10 cellular contexts compared by ENCODE assay signal in the genomic region with DNA sequence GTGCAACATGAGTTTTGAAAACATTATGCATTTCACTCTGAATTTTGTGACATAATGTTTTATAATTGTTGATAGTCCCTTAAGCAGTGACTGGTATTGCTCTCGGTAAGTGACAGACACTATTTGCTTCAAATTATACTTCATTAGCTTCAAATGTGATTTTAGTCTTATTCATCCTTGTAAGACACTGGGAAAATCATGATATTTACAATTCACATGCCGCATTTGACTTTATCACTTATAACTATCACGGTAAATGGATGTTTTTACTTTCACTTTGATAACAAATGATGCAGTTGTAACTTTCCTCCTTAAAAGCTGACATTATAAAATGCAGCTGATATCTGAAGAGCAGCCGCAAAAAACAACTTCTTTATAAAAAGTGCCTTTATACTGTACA. TPM values are rescaled to one million over a fixed set of nuclear protein-coding genes. Genes with fewer than 3 reads are reported as not detected.
A peak's percentile ranks its signal among the peaks of the same experiment; 100 is the strongest.
DNase-seq lines count a peak whose midpoint lies in the region; ATAC-seq and TF ChIP-seq lines count a peak whose summit lies in the region.
"Had no signal": no experiment of that assay in that cellular context is flagged by ENCODE, and none has a peak within 500 bp of the region (broad histone marks: within the 10 kb centered on the region; RNA-seq: fewer than 3 reads in every experiment).

No MANE protein-coding gene starts in this region.

- peaks cover 5 to 22% (median 10%) of the 10 kb centered on the region in 4 donors for H3K4me1 Mint-ChIP-seq in naive thymus-derived CD8-positive, alpha-beta T cell
- no peaks in the 10 kb centered on the region for H3K4me1 Mint-ChIP-seq in glutamatergic neuron (ENCODE audit: low read depth, unreplicated experiment)

- peak overlapping the region in 7 of 10 donors; percentile 4 to 89 (median 45) for H3K27ac Mint-ChIP-seq in naive thymus-derived CD8-positive, alpha-beta T cell
- no peak overlapping the region for H3K27ac Mint-ChIP-seq in glutamatergic neuron (ENCODE audit: unreplicated experiment)

- peaks cover 0 to 1% (median 0%) of the 10 kb centered on the region in 5 donors for H3K27me3 Mint-ChIP-seq in naive thymus-derived CD8-positive, alpha-beta T cell
- no peaks in the 10 kb centered on the region for H3K27me3 Mint-ChIP-seq in glutamatergic neuron (ENCODE audit: unreplicated experiment)

- no peaks in the 10 kb centered on the region for H3K36me3 Mint-ChIP-seq in naive thymus-derived CD8-positive, alpha-beta T cell
- peaks cover 5% of the 10 kb centered on the region for H3K36me3 Mint-ChIP-seq in glutamatergic neuron (ENCODE audit: unreplicated experiment)

- no peaks in the 10 kb centered on the region for H3K9me3 ChIP-seq in BLaER1 treated with 17β-estradiol and CSF1 and Interleukin-3, amounts not matched to agents 10 nM and 100 nM (replicated peaks in 1 of 11)

- POLR2A ChIA-PET in naive thymus-derived CD8-positive, alpha-beta T cell (lab: Charles Lee), result interaction anchor here (0.6 kb wide), 1 partner anchor 10 kb away, joined by 5 read pairs; no protein-coding TSS in a partner anchor

- ATAC-seq in naive thymus-derived CD8-positive, alpha-beta T cell, result no peak
- ATAC-seq in GM21390 (IDR thresholded peaks at IDR 0.05; ENCODE audit: unreplicated experiment), result no peak
- no peak for ATAC-seq in HG03159 (IDR thresholded peaks at IDR 0.05; ENCODE audit: unreplicated experiment)

- H3K27ac ChIP-seq in BLaER1 treated with 17β-estradiol and CSF1 and Interleukin-3, amounts not matched to agents 10 nM and 100 nM, result peak overlapping the region in 7 of 11 experiments; percentile 11 to 48 (median 41); a peak in 10 of 22 replicates
- H3K27ac ChIP-seq in brain microvascular endothelial cell, result no peak overlapping the region

- peak overlapping the region; percentile 23 to 56 (median 46); a peak in 14 of 20 replicates for H3K4me3 ChIP-seq in BLaER1 treated with 17β-estradiol and CSF1 and Interleukin-3, amounts not matched to agents 10 nM and 100 nM
- H3K4me3 ChIP-seq in brain microvascular endothelial cell (ENCODE audit: low read depth, low read length), result peak overlapping the region; percentile 26

- no peaks in the 10 kb centered on the region for H3K27me3 ChIP-seq in BLaER1 treated with 17β-estradiol and CSF1 and Interleukin-3, amounts not matched to agents 10 nM and 100 nM
- no peaks in the 10 kb centered on the region for H3K27me3 ChIP-seq in brain microvascular endothelial cell (replicated peaks)

- DNase-seq in M059J (ENCODE audit: low read depth) (peak; percentile 11), brain microvascular endothelial cell (no peak), NCI-H1930 (lab: John Stamatoyannopoulos, UW) (no peak), glutamatergic neuron (no peak)
- DNase-seq in naive thymus-derived CD8-positive, alpha-beta T cell, result no peak
- DNase-seq: activated CD4-positive, alpha-beta T cell treated with anti-CD3 and anti-CD28 coated beads, Interleukin-2, amount 50 U/mL, for 1 hour; stimulated activated CD4-positive, alpha-beta T cell treated with anti-CD3 and anti-CD28 coated beads, Interleukin-15, amount 100 ng/mL, for 24 hours had no signal

- peak overlapping the region; percentile 41 to 85 (median 75); a peak in 21 of 22 replicates for H3K4me2 ChIP-seq in BLaER1 treated with 17β-estradiol and CSF1 and Interleukin-3, amounts not matched to agents 10 nM and 100 nM

- in situ Hi-C loops in brain microvascular endothelial cell (cut with HindIII; ENCODE audit: low pct_ligation_motif_present, low sequenced_read_pairs), result no loop called here

- H3K9me3 Mint-ChIP-seq in naive thymus-derived CD8-positive, alpha-beta T cell, result no peaks in the 10 kb centered on the region
- H3K9me3 Mint-ChIP-seq in glutamatergic neuron (ENCODE audit: unreplicated experiment), result no peaks in the 10 kb centered on the region

- H3K4me3 Mint-ChIP-seq in naive thymus-derived CD8-positive, alpha-beta T cell, result peak overlapping the region; percentile 52 to 82 (median 68)
- H3K4me3 Mint-ChIP-seq in glutamatergic neuron (ENCODE audit: unreplicated experiment), result no peak overlapping the region

- peaks cover 14 to 29% (median 21%) of the 10 kb centered on the region in 10 experiments for H3K4me1 ChIP-seq in BLaER1 treated with 17β-estradiol and CSF1 and Interleukin-3, amounts not matched to agents 10 nM and 100 nM

- TF ChIP-seq CTCF in brain microvascular endothelial cell (IDR thresholded peaks at IDR 0.05; ENCODE audit: low read depth, low read length, missing control alignments) (no peak), glutamatergic neuron (IDR thresholded peaks at IDR 0.05; ENCODE audit: partially characterized antibody, unreplicated experiment) (no peak)

- peak overlapping the region; percentile 32 to 65 (median 52); a peak in 15 of 22 replicates for H3K9ac ChIP-seq in BLaER1 treated with 17β-estradiol and CSF1 and Interleukin-3, amounts not matched to agents 10 nM and 100 nM

- H4K20me1 ChIP-seq in BLaER1 treated with 17β-estradiol and CSF1 and Interleukin-3, amounts not matched to agents 10 nM and 100 nM, result no peaks in the 10 kb centered on the region

- no peaks in the 10 kb centered on the region for H3K36me3 ChIP-seq in BLaER1 treated with 17β-estradiol and CSF1 and Interleukin-3, amounts not matched to agents 10 nM and 100 nM
- peaks cover under 1% of the 10 kb centered on the region for H3K36me3 ChIP-seq in brain microvascular endothelial cell (replicated peaks)

RNA-seq across cellular contexts. Expression of a gene that starts 44.1 kb away (rescaled TPM):
- total RNA-seq in M059J (2014; rRNA removed; shearing (Covaris generic)), result 24.6 and 30.1 TPM in 2 replicates
- total RNA-seq in naive thymus-derived CD8-positive, alpha-beta T cell, result not detected
- under 1 TPM in 2 of 3 donors, not detected in 1; 0.06 to 0.19 TPM for polyA plus RNA-seq in naive thymus-derived CD8-positive, alpha-beta T cell
- not detected for total RNA-seq in glutamatergic neuron (ENCODE audit: unreplicated experiment)

Comparison
In these comparisons a context has a peak if more than half of its experiments do, and no peak if none do; other contexts are left out.
1. RNA of a gene that starts 44.1 kb away (total RNA-seq): 24.6 to 30.1 TPM in M059J; not detected in glutamatergic neuron (single experiment) and not detected in naive thymus-derived CD8-positive, alpha-beta T cell; every median in the first group is over 10 times any median in the second.